Comparison of ENCODE assay signal across 8 cellular contexts in genomic region chr14:94681300-94682060, GRCh38.
A peak's percentile ranks its signal among the peaks of the same experiment; 100 is the strongest.
DNase-seq lines count a peak whose midpoint lies in the region; ATAC-seq and TF ChIP-seq lines count a peak whose summit lies in the region.

No MANE protein-coding gene starts in this region.

- no peaks in the 10 kb centered on the region for H3K9me3 ChIP-seq in adrenal gland (replicated peaks in 1 of 3)
- H3K9me3 ChIP-seq in left lung = no peaks in the 10 kb centered on the region

- no peaks in the 10 kb centered on the region for H3K36me3 ChIP-seq in adrenal gland (replicated peaks in 1 of 2)
- no peaks in the 10 kb centered on the region for H3K36me3 ChIP-seq in left lung

- ATAC-seq in left lung (peak; percentile 60), HG02623 (IDR thresholded peaks at IDR 0.05; ENCODE audit: unreplicated experiment) (no peak), HG03097 (IDR thresholded peaks at IDR 0.05; ENCODE audit: low FRiP score, unreplicated experiment) (no peak)

- WGBS in adrenal gland, 4 donors = 64 to 72% (median 71%) methylated on average over 9 to 15 of the region's 15 CpGs

- H3K27me3 ChIP-seq in HL-60 (ENCODE audit: insufficient read depth, poor library complexity, severe bottlenecking) (no peaks in the 10 kb centered on the region), adrenal gland (no peaks in the 10 kb centered on the region), left lung (peaks cover 0 to 18% of the 10 kb centered on the region in 2 donors)

- peak; percentile 88 for DNase-seq in COLO829 (ENCODE audit: low spot score)
- DNase-seq in HL-60 (ENCODE audit: low read depth in 1 of 2, low spot score in 1 of 2) = peak in 1 of 2 experiments; percentile 39
- peak; percentile 31 to 74 (median 66) for DNase-seq in adrenal gland
- DNase-seq in left lung = peak in 1 of 2 donors; percentile 31
- DNase-seq in stimulated activated CD4-positive, alpha-beta T cell treated with anti-CD3 and anti-CD28 coated beads, Interleukin-2, amount 100 ng/mL, for 48 hours = no peak
- no peak for DNase-seq in hippocampal formation (lab: John Stamatoyannopoulos, UW)

- H3K4me1 ChIP-seq in adrenal gland (replicated peaks in 1 of 2) (no peaks in the 10 kb centered on the region), left lung (no peaks in the 10 kb centered on the region)

- TF ChIP-seq CTCF in HL-60 (IDR thresholded peaks at IDR 0.05; ENCODE audit: insufficient read depth, low read length) (peak; percentile 56), adrenal gland (IDR thresholded peaks at IDR 0.05) (peak; percentile 41 to 82 (median 66)), left lung (IDR thresholded peaks at IDR 0.05) (no peak)

- H3K4me3 ChIP-seq in HL-60 (replicated peaks; ENCODE audit: insufficient read depth, low read length) (no peak overlapping the region), adrenal gland (no peak overlapping the region), left lung (no peak overlapping the region)

- intact Hi-C loops in adrenal gland (cut with DNase I) = loop anchor here in 1 of 2 donors (10.0 kb wide), 3 partner anchors 137 to 513 kb away; no protein-coding TSS in a partner anchor
- intact Hi-C loops in left lung (cut with DNase I) = loop anchor here in 1 of 2 donors (10.0 kb wide), 1 partner anchor 753 kb away; no protein-coding TSS in a partner anchor

- TF ChIP-seq POLR2A in adrenal gland (IDR thresholded peaks at IDR 0.05) = no peak

- H3K27ac ChIP-seq in HL-60 (replicated peaks) = no peak overlapping the region
- no peak overlapping the region for H3K27ac ChIP-seq in adrenal gland
- no peak overlapping the region for H3K27ac ChIP-seq in left lung

Comparison
In these comparisons a context has a peak if more than half of its experiments do, and no peak if none do; other contexts are left out.
1. DNase-seq: peak in COLO829 (single experiment) and adrenal gland (7 of 7); none in stimulated activated CD4-positive, alpha-beta T cell treated with anti-CD3 and anti-CD28 coated beads, Interleukin-2, amount 100 ng/mL, for 48 hours (0 of 2) and hippocampal formation (0 of 2).
2. CTCF ChIP-seq: peak in HL-60 (single experiment) and adrenal gland (6 of 6); none in left lung (0 of 2).